7 cellular contexts compared by ENCODE assay signal in genomic region chr7:32393861-32394260, GRCh38.
"Had no signal": no experiment of that assay in that cellular context is flagged by ENCODE, and none has a peak within 500 bp of the region (broad histone marks: within the 10 kb centered on the region; RNA-seq: fewer than 3 reads in every experiment).

No MANE protein-coding gene starts in this region.

- DNase-seq: GM23248, GOT3, H7, HFFc6 had no signal

- H3K36me3 Mint-ChIP-seq: IgD-negative memory B cell had no signal

- H3K4me3 ChIP-seq: GM23248, HAP-1 had no signal

- H2AFZ ChIP-seq: GM23248 had no signal

- H3K27ac ChIP-seq: GM23248, HL-60 had no signal

- H3K9ac ChIP-seq: GM23248 had no signal

- H3K9me3 ChIP-seq: HAP-1 had no signal

- H3K4me1 Mint-ChIP-seq: IgD-negative memory B cell had no signal

- H3K4me3 Mint-ChIP-seq: HFFc6, IgD-negative memory B cell had no signal

- H3K36me3 ChIP-seq: HAP-1 had no signal

- H3K27ac Mint-ChIP-seq: HFFc6, IgD-negative memory B cell had no signal

- H3K4me1 ChIP-seq: HAP-1 had no signal
